ENCODE assay signal across 1 cellular context in the genomic region with DNA sequence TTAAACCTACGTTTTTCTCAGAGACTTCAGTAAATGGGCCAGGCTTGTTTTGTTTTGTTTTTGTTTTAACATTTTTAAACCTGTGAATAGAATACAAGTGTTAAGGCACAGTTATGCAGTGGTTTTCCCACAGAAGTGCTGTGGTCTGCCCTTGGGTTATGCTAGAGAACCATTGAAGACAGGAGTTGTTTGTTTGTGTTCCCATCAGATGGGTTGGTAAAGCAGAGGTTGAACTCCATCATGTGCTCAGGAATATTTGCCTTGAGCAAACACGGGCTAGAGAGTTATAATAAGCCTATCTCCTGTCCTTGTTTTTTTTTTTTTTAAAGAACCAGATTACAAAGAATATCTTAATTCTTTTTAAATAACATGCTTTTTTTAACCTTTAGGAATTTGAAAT.
TF ChIP-seq lines count a peak whose summit lies in the region.

No MANE protein-coding gene starts in this region.

TF ChIP-seq in HCT116, 20 proteins besides CTCF, POLR2A, EP300 and RAD21:
- TF ChIP-seq, protein P1, sequence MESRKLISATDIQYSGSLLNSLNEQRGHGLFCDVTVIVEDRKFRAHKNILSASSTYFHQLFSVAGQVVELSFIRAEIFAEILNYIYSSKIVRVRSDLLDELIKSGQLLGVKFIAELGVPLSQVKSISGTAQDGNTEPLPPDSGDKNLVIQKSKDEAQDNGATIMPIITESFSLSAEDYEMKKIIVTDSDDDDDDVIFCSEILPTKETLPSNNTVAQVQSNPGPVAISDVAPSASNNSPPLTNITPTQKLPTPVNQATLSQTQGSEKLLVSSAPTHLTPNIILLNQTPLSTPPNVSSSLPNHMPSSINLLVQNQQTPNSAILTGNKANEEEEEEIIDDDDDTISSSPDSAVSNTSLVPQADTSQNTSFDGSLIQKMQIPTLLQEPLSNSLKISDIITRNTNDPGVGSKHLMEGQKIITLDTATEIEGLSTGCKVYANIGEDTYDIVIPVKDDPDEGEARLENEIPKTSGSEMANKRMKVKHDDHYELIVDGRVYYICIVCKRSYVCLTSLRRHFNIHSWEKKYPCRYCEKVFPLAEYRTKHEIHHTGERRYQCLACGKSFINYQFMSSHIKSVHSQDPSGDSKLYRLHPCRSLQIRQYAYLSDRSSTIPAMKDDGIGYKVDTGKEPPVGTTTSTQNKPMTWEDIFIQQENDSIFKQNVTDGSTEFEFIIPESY (IDR thresholded peaks at IDR 0.05; ENCODE audit: extremely low read depth, insufficient replicate concordance, low read length), result no peak
- no peak for TF ChIP-seq FOSL1 (IDR thresholded peaks at IDR 0.05; ENCODE audit: low read depth)
- no peak for TF ChIP-seq TCF7L2 (IDR thresholded peaks at IDR 0.05; ENCODE audit: borderline replicate concordance, extremely low read depth, insufficient read depth, insufficient read length)
- TF ChIP-seq ELF1 (IDR thresholded peaks at IDR 0.05; ENCODE audit: borderline replicate concordance, low read depth), result no peak
- TF ChIP-seq, protein P2, sequence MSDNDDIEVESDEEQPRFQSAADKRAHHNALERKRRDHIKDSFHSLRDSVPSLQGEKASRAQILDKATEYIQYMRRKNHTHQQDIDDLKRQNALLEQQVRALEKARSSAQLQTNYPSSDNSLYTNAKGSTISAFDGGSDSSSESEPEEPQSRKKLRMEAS (IDR thresholded peaks at IDR 0.05), result no peak
- TF ChIP-seq CEBPB (IDR thresholded peaks at IDR 0.05; ENCODE audit: low read depth), result no peak
- TF ChIP-seq EGR1 (IDR thresholded peaks at IDR 0.05; ENCODE audit: low read depth), result no peak
- no peak for TF ChIP-seq EZH2 (IDR thresholded peaks at IDR 0.05)
- TF ChIP-seq SIN3A (IDR thresholded peaks at IDR 0.05; ENCODE audit: low read depth), result no peak
- no peak for TF ChIP-seq ZFX (IDR thresholded peaks at IDR 0.05)
